Comparison of ENCODE assay signal across 20 cellular contexts in genomic region chr1:7425771-7426170, GRCh38.
A peak's percentile ranks its signal among the peaks of the same experiment; 100 is the strongest.
DNase-seq lines count a peak whose midpoint lies in the region; ATAC-seq, FAIRE-seq and TF ChIP-seq lines count a peak whose summit lies in the region.
"Had no signal": no experiment of that assay in that cellular context is flagged by ENCODE, and none has a peak within 500 bp of the region (broad histone marks: within the 10 kb centered on the region; RNA-seq: fewer than 3 reads in every experiment).

No MANE protein-coding gene starts in this region.

- H2AK5ac ChIP-seq in H1 (ENCODE audit: low read depth, low read length) = 0 out of 2 replicates have a peak overlapping the region, but pooled peaks have one; percentile 65

- H3K4me3 Mint-ChIP-seq in CD4-positive, alpha-beta memory T cell = no peak overlapping the region
- H3K4me3 Mint-ChIP-seq: CD8-positive, alpha-beta T cell had no signal

- H3K36me3 Mint-ChIP-seq in CD4-positive, alpha-beta memory T cell = no peaks in the 10 kb centered on the region
- H3K36me3 Mint-ChIP-seq: CD8-positive, alpha-beta T cell had no signal

- H3K4me2 ChIP-seq in HepG2 (ENCODE audit: low read depth, low read length) (no peak overlapping the region), H1 (ENCODE audit: insufficient read depth in 1 of 2, low read depth in 2 of 2, low read length in 2 of 2) (no peak overlapping the region)

- H4K20me1 ChIP-seq in HepG2 (ENCODE audit: insufficient read depth, low read length) (no peaks in the 10 kb centered on the region), H1 (replicated peaks in 1 of 2; ENCODE audit: control insufficient read depth in 1 of 2, insufficient read depth in 2 of 2, low read length in 2 of 2) (peaks cover 0 to 6% of the 10 kb centered on the region in 2 experiments)

- peaks cover 5% of the 10 kb centered on the region; the same call in 1 of the 2 replicates for H3K23me2 ChIP-seq in H1 (ENCODE audit: low read depth, low read length)

- H3K9ac ChIP-seq in HepG2 (ENCODE audit: insufficient read depth, low read depth, low read length) (no peak overlapping the region), H1 (replicated peaks in 1 of 4; ENCODE audit: extremely low read depth in 1 of 4, low read depth in 3 of 4, low read length in 3 of 4) (no peak overlapping the region)

- H2BK5ac ChIP-seq in H1 (ENCODE audit: low read depth, low read length) = no peak overlapping the region

- BruUV-seq in HepG2 (replicated peaks; lab: Mats Ljungman, UMichigan) = no TSS peak

- no peak overlapping the region for H3K18ac ChIP-seq in H1 (ENCODE audit: extremely low read depth, low read length)

- H3K23ac ChIP-seq in H1 (ENCODE audit: insufficient read length) = no peak overlapping the region

- FAIRE-seq in HepG2 (lab: Jason Lieb, UNC) (no peak), H1 (lab: Jason Lieb, UNC) (no peak)
- FAIRE-seq: D721Med, G401.6, GM12891 had no signal

- H4K5ac ChIP-seq in H1 (ENCODE audit: insufficient read length, low read depth, low read length) = no peak overlapping the region

- TF ChIP-seq POLR2A in right lobe of liver (IDR thresholded peaks at IDR 0.05) (no peak), HepG2 (IDR thresholded peaks at IDR 0.05; ENCODE audit: insufficient read depth in 1 of 2, low read depth in 2 of 2, low read length in 2 of 2) (no peak), H1 (IDR thresholded peaks at IDR 0.05; ENCODE audit: control extremely low read depth in 1 of 2, low read depth in 2 of 2, low read length in 2 of 2) (no peak)

- H3K56ac ChIP-seq in H1 (replicated peaks; ENCODE audit: insufficient read length, low read depth, low read length) = no peak overlapping the region

- POLR2A ChIA-PET in HepG2 (lab: Yijun Ruan, JAX) (no interaction called here), H1 (lab: Charles Lee; ENCODE audit: partially characterized antibody) (no interaction called here)
- POLR2A ChIA-PET in CD4-positive, alpha-beta memory T cell (lab: Charles Lee; ENCODE audit: partially characterized antibody) = no interaction called here

- 33% methylated on average over 1 of the region's 3 CpGs for WGBS in right lobe of liver (ENCODE audit: insufficient coverage, low coverage, low lambda C conversion rate, missing lambda C conversion rate)
- 28% methylated on average over 3 of the region's 3 CpGs for WGBS in HepG2 (ENCODE audit: low lambda C conversion rate)
- WGBS in H1 (ENCODE audit: extremely low coverage in 1 of 2, insufficient coverage in 1 of 2, insufficient read length in 1 of 2, insufficient replicate concordance in 2 of 2, low coverage in 1 of 2, low lambda C conversion rate in 2 of 2, missing lambda C conversion rate in 1 of 2), 2 experiments = 92% methylated on average over 3 of the region's 3 CpGs; no CpG with 5 or more reads in 1 of the 2 experiments
- WGBS in aorta, 2 donors = 97 to 100% methylated on average over 3 of the region's 3 CpGs

- no peak overlapping the region for H4K8ac ChIP-seq in H1 (ENCODE audit: extremely low read depth, insufficient read depth, low read length)

- no peaks in the 10 kb centered on the region for H3K79me1 ChIP-seq in H1 (ENCODE audit: low read depth, low read length)

- H3K4me1 Mint-ChIP-seq in CD4-positive, alpha-beta memory T cell = no peaks in the 10 kb centered on the region

- no peak overlapping the region for H2BK120ac ChIP-seq in H1 (replicated peaks; ENCODE audit: low read depth, low read length)

- H2BK20ac ChIP-seq in H1 (ENCODE audit: low read length) = no peak overlapping the region

- TF ChIP-seq RAD21 in HepG2 (CRISPR knock-in tag; IDR thresholded peaks at IDR 0.05) = no peak
- no peak for TF ChIP-seq RAD21 in H1 (IDR thresholded peaks at IDR 0.05 in 1 of 2, conservative IDR thresholded peaks at IDR 0.05 in 1 of 2; ENCODE audit: low read depth in 2 of 2, low read length in 2 of 2)

- CTCF ChIA-PET in HepG2 (lab: Yijun Ruan, JAX; ENCODE audit: low intra/inter-chr PET ratio, low total read pairs) = no interaction called here
- CTCF ChIA-PET in H1 (lab: Charles Lee; ENCODE audit: partially characterized antibody) = interaction anchor here (1.0 to 1.1 kb wide), 2 partner anchors 29 to 49 kb away, joined by 3 to 4 read pairs; no protein-coding TSS in a partner anchor
- CTCF ChIA-PET in CD4-positive, alpha-beta memory T cell (lab: Charles Lee; ENCODE audit: partially characterized antibody) = no interaction called here

- intact Hi-C loops in right lobe of liver (cut with DNase I) = no loop called here
- intact Hi-C loops in HepG2 (cut with micrococcal nuclease; ENCODE audit: unreplicated experiment) = no loop called here
- intact Hi-C loops in aorta (cut with DNase I) = no loop called here
- intact Hi-C loops in CD4-positive, alpha-beta memory T cell (cut with micrococcal nuclease) = no loop called here

- H3K27me3 ChIP-seq in right lobe of liver (no peaks in the 10 kb centered on the region), HepG2 (ENCODE audit: control insufficient read depth in 1 of 2, insufficient read depth in 2 of 2, low read length in 2 of 2) (peaks cover 1 to 16% of the 10 kb centered on the region in 2 experiments; a peak in 4 of 5 replicates), H1 (replicated peaks in 1 of 4; ENCODE audit: control insufficient read depth in 3 of 4, extremely low read depth in 1 of 4, insufficient read depth in 3 of 4, low read length in 3 of 4) (no peaks in the 10 kb centered on the region), aorta (ENCODE audit: control insufficient read depth in 1 of 2, insufficient read depth in 2 of 2, low read length in 1 of 2) (no peaks in the 10 kb centered on the region)
- H3K27me3 ChIP-seq in CD4-positive, alpha-beta memory T cell (ENCODE audit: insufficient read depth, low read length) = no peaks in the 10 kb centered on the region

- H3K79me2 ChIP-seq in HepG2 (ENCODE audit: insufficient read depth, low read length) = no peaks in the 10 kb centered on the region
- no peaks in the 10 kb centered on the region for H3K79me2 ChIP-seq in H1 (ENCODE audit: control insufficient read depth in 1 of 2, insufficient read depth in 2 of 2, low read length in 2 of 2)

- no peak overlapping the region for H3K27ac ChIP-seq in right lobe of liver
- H3K27ac ChIP-seq in HepG2 (ENCODE audit: extremely low read length, insufficient read depth, low read length) = no peak overlapping the region
- H3K27ac ChIP-seq in H1 (ENCODE audit: low read depth, low read length) = no peak overlapping the region
- H3K27ac ChIP-seq in aorta (ENCODE audit: low read depth in 1 of 2, low read length in 2 of 2) = no peak overlapping the region
- no peak overlapping the region for H3K27ac ChIP-seq in CD4-positive, alpha-beta memory T cell (ENCODE audit: low read depth, low read length)

- H2AFZ ChIP-seq in HepG2 (ENCODE audit: low read length) (no peak overlapping the region), H1 (ENCODE audit: low read length) (no peak overlapping the region)

- TF ChIP-seq CTCF in right lobe of liver (IDR thresholded peaks at IDR 0.05) = no peak
- no peak for TF ChIP-seq CTCF in HepG2 (CRISPR knock-in tag; IDR thresholded peaks at IDR 0.05)
- no peak for TF ChIP-seq CTCF in H1 (IDR thresholded peaks at IDR 0.05; ENCODE audit: control extremely low read depth in 1 of 3, insufficient read depth in 1 of 3, low read depth in 1 of 3, low read length in 3 of 3)

- H3K4ac ChIP-seq in H1 (replicated peaks; ENCODE audit: insufficient read length, low read depth, low read length) = no peak overlapping the region

- H3K4me1 ChIP-seq in right lobe of liver = no peaks in the 10 kb centered on the region
- no peaks in the 10 kb centered on the region for H3K4me1 ChIP-seq in HepG2 (ENCODE audit: insufficient read depth, low read length)
- H3K4me1 ChIP-seq in H1 (replicated peaks in 1 of 4; ENCODE audit: control insufficient read depth in 3 of 4, insufficient read depth in 4 of 4, low read length in 3 of 4) = no peaks in the 10 kb centered on the region; a peak in 1 of 7 replicates
- H3K4me1 ChIP-seq in aorta (ENCODE audit: control insufficient read depth in 1 of 2, insufficient read depth in 2 of 2, low read length in 2 of 2) = no peaks in the 10 kb centered on the region
- H3K4me1 ChIP-seq in CD4-positive, alpha-beta memory T cell (ENCODE audit: insufficient read depth, low read length) = no peaks in the 10 kb centered on the region
- H3K4me1 ChIP-seq: HAP-1 had no signal

- no peak overlapping the region for H3K27ac Mint-ChIP-seq in CD4-positive, alpha-beta memory T cell
- H3K27ac Mint-ChIP-seq: CD8-positive, alpha-beta T cell had no signal

- peaks cover 2 to 5% of the 10 kb centered on the region in 2 donors for H3K27me3 Mint-ChIP-seq in CD4-positive, alpha-beta memory T cell

- ATAC-seq in right lobe of liver (peak in 1 of 4 donors; percentile 35), HepG2 (no peak), aorta (ENCODE audit: low FRiP score) (no peak), GM21717 (IDR thresholded peaks at IDR 0.05; ENCODE audit: unreplicated experiment) (no peak)
- ATAC-seq: CD8-positive, alpha-beta T cell had no signal

- H3K36me3 ChIP-seq in right lobe of liver (no peaks in the 10 kb centered on the region), HepG2 (replicated peaks in 1 of 2; ENCODE audit: control insufficient read depth in 1 of 2, insufficient read depth in 2 of 2, low read length in 2 of 2) (no peaks in the 10 kb centered on the region), H1 (ENCODE audit: control insufficient read depth in 2 of 4, insufficient read depth in 4 of 4, low read length in 3 of 4) (no peaks in the 10 kb centered on the region; a peak in 1 of 8 replicates), aorta (ENCODE audit: control insufficient read depth in 1 of 2, insufficient read depth in 2 of 2, low read length in 1 of 2) (no peaks in the 10 kb centered on the region)
- no peaks in the 10 kb centered on the region for H3K36me3 ChIP-seq in CD4-positive, alpha-beta memory T cell (ENCODE audit: insufficient read depth, low read length)
- H3K36me3 ChIP-seq: HAP-1 had no signal

- no peaks in the 10 kb centered on the region for H3K9me3 ChIP-seq in right lobe of liver
- no peaks in the 10 kb centered on the region for H3K9me3 ChIP-seq in HepG2 (ENCODE audit: low read length)
- H3K9me3 ChIP-seq in H1 (ENCODE audit: insufficient read depth in 2 of 2, low read depth in 1 of 2, low read length in 1 of 2) = no peaks in the 10 kb centered on the region
- no peaks in the 10 kb centered on the region for H3K9me3 ChIP-seq in aorta (ENCODE audit: control insufficient read depth, low read length)
- no peaks in the 10 kb centered on the region for H3K9me3 ChIP-seq in CD4-positive, alpha-beta memory T cell (ENCODE audit: control insufficient read depth in 1 of 2, low read length in 2 of 2)
- H3K9me3 ChIP-seq: HAP-1 had no signal

- no peak overlapping the region for H2BK15ac ChIP-seq in H1 (ENCODE audit: low read length)

- in situ Hi-C loops in HepG2 (cut with HindIII; ENCODE audit: extremely low pct_ligation_motif_present, low pct_unique_long_range_greater_than_20kb) = no loop called here

- DNase-seq in right lobe of liver (peak in 2 of 3 donors; percentile 11 to 39), HepG2 (ENCODE audit: low spot score) (no peak), H1 (ENCODE audit: low read depth in 1 of 2, low spot score in 2 of 2) (no peak), mucosa of gallbladder (ENCODE audit: low spot score) (peak; percentile 67), aorta (peak; percentile 6 to 46), NCI-H1694 treated with DMSO at 0.1 percent for 48 hours (lab: John Stamatoyannopoulos, UW) (no peak)
- no peak for DNase-seq in CD4-positive, alpha-beta memory T cell
- DNase-seq: ACHN; C1 segment of cervical spinal cord; CD8-positive, alpha-beta T cell; COR-L47; DMS153; DMS79 treated with DMSO at 0.1 percent for 48 hours; EL; GOT3 had no signal

- H2BK12ac ChIP-seq in H1 (ENCODE audit: low read depth, low read length) = 0 out of 2 replicates have a peak overlapping the region, but pooled peaks have one; percentile 17

- H3K4me3 ChIP-seq in right lobe of liver = no peak overlapping the region
- H3K4me3 ChIP-seq in HepG2 (replicated peaks in 1 of 3; ENCODE audit: insufficient read depth in 1 of 3, low read depth in 2 of 3, low read length in 3 of 3) = no peak overlapping the region
- no peak overlapping the region for H3K4me3 ChIP-seq in H1 (ENCODE audit: extremely low read depth in 1 of 4, insufficient read depth in 2 of 4, low read depth in 3 of 4, low read length in 4 of 4)
- H3K4me3 ChIP-seq in aorta (ENCODE audit: low read length in 2 of 2) = no peak overlapping the region
- H3K4me3 ChIP-seq in CD4-positive, alpha-beta memory T cell (ENCODE audit: low read length in 2 of 2) = no peak overlapping the region
- H3K4me3 ChIP-seq: HAP-1 had no signal

- peaks cover 0 to 2% (median 0%) of the 10 kb centered on the region in 8 donors for H3K9me3 Mint-ChIP-seq in CD4-positive, alpha-beta memory T cell
- H3K9me3 Mint-ChIP-seq: CD8-positive, alpha-beta T cell had no signal

- H4K91ac ChIP-seq in H1 (replicated peaks; ENCODE audit: insufficient read length, low read length) = no peak overlapping the region

- TF ChIP-seq EP300 in HepG2 (IDR thresholded peaks at IDR 0.05; ENCODE audit: low read depth in 2 of 2, low read length in 2 of 2) = no peak
- TF ChIP-seq EP300 in HepG2 (CRISPR knock-in tag; IDR thresholded peaks at IDR 0.05; ENCODE audit: borderline replicate concordance) = no peak
- no peak for TF ChIP-seq EP300 in H1 (IDR thresholded peaks at IDR 0.05; ENCODE audit: borderline replicate concordance in 1 of 2, low read depth in 2 of 2, low read length in 2 of 2)

- no peak overlapping the region for H3K14ac ChIP-seq in H1 (ENCODE audit: insufficient read length)

Comparison
In these comparisons a context has a peak if more than half of its experiments do, and no peak if none do; other contexts are left out.
1. DNase-seq: peak in right lobe of liver (2 of 3), mucosa of gallbladder (single experiment) and aorta (2 of 2); none in HepG2 (single experiment), H1 (0 of 2), CD4-positive, alpha-beta memory T cell (0 of 5) and NCI-H1694 treated with DMSO at 0.1 percent for 48 hours (single experiment).